In the genomic region with DNA sequence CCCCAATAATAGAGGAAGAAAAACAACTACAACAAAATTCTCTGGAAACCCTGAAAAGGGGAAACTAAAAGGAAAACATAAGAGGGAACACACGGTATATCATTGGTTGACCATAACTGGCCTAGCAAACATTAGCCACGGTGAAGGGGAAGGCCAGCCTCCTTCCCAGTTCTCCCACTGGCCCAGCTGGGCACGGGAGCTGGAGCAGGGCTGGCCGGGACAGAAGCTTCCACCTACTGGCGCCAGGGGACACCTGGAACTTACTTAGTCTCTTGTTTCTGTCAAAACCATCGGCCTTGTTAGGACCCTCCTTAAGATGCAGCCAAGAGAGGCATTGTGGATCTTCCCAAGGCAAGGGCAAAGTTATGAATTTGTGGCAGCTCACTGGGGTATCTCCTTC, we compare ENCODE assay signal across 1 cellular context.
TF ChIP-seq lines count a peak whose summit lies in the region.

No MANE protein-coding gene starts in this region.

TF ChIP-seq in HepG2, 621 proteins besides CTCF, POLR2A, EP300 and RAD21:
- no peak for TF ChIP-seq ZNF615 (CRISPR knock-in tag; IDR thresholded peaks at IDR 0.05; ENCODE audit: borderline replicate concordance)
- no peak for TF ChIP-seq KLF15 (CRISPR knock-in tag; IDR thresholded peaks at IDR 0.05; ENCODE audit: borderline replicate concordance)
- TF ChIP-seq ELF1 (CRISPR knock-in tag; IDR thresholded peaks at IDR 0.05), result no peak
- TF ChIP-seq ZNF251 (CRISPR knock-in tag; IDR thresholded peaks at IDR 0.05), result no peak
- TF ChIP-seq ZNF329 (CRISPR knock-in tag; IDR thresholded peaks at IDR 0.05; ENCODE audit: low read depth), result no peak
- TF ChIP-seq SOX13 (IDR thresholded peaks at IDR 0.05), result no peak
- no peak for TF ChIP-seq SOX13 (CRISPR knock-in tag; conservative IDR thresholded peaks at IDR 0.05 in 1 of 2, IDR thresholded peaks at IDR 0.05 in 1 of 2)
- TF ChIP-seq, protein P1, sequence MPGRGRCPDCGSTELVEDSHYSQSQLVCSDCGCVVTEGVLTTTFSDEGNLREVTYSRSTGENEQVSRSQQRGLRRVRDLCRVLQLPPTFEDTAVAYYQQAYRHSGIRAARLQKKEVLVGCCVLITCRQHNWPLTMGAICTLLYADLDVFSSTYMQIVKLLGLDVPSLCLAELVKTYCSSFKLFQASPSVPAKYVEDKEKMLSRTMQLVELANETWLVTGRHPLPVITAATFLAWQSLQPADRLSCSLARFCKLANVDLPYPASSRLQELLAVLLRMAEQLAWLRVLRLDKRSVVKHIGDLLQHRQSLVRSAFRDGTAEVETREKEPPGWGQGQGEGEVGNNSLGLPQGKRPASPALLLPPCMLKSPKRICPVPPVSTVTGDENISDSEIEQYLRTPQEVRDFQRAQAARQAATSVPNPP (CRISPR knock-in tag; IDR thresholded peaks at IDR 0.05), result no peak
- no peak for TF ChIP-seq ETV6 (CRISPR knock-in tag; conservative IDR thresholded peaks at IDR 0.05)
- TF ChIP-seq ZNF282 (IDR thresholded peaks at IDR 0.05; ENCODE audit: partially characterized antibody), result no peak
- TF ChIP-seq, protein P2, sequence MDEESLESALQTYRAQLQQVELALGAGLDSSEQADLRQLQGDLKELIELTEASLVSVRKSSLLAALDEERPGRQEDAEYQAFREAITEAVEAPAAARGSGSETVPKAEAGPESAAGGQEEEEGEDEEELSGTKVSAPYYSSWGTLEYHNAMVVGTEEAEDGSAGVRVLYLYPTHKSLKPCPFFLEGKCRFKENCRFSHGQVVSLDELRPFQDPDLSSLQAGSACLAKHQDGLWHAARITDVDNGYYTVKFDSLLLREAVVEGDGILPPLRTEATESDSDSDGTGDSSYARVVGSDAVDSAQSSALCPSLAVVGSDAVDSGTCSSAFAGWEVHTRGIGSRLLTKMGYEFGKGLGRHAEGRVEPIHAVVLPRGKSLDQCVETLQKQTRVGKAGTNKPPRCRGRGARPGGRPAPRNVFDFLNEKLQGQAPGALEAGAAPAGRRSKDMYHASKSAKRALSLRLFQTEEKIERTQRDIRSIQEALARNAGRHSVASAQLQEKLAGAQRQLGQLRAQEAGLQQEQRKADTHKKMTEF (CRISPR knock-in tag; IDR thresholded peaks at IDR 0.05), result no peak
- TF ChIP-seq ZNF747 (CRISPR knock-in tag; IDR thresholded peaks at IDR 0.05; ENCODE audit: borderline replicate concordance), result no peak
- TF ChIP-seq, protein P3, sequence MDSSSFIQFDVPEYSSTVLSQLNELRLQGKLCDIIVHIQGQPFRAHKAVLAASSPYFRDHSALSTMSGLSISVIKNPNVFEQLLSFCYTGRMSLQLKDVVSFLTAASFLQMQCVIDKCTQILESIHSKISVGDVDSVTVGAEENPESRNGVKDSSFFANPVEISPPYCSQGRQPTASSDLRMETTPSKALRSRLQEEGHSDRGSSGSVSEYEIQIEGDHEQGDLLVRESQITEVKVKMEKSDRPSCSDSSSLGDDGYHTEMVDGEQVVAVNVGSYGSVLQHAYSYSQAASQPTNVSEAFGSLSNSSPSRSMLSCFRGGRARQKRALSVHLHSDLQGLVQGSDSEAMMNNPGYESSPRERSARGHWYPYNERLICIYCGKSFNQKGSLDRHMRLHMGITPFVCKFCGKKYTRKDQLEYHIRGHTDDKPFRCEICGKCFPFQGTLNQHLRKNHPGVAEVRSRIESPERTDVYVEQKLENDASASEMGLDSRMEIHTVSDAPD (CRISPR knock-in tag; IDR thresholded peaks at IDR 0.05), result no peak
- TF ChIP-seq ERF (CRISPR knock-in tag; IDR thresholded peaks at IDR 0.05), result no peak
- no peak for TF ChIP-seq ZSCAN22 (CRISPR knock-in tag; IDR thresholded peaks at IDR 0.05)
- TF ChIP-seq SYNCRIP (IDR thresholded peaks at IDR 0.05; ENCODE audit: insufficient read depth, low read depth, low read length), result no peak
- TF ChIP-seq EED (CRISPR knock-in tag; IDR thresholded peaks at IDR 0.05), result no peak
- TF ChIP-seq EEA1 (CRISPR knock-in tag; IDR thresholded peaks at IDR 0.05; ENCODE audit: borderline replicate concordance), result no peak
- no peak for TF ChIP-seq MAFK (conservative IDR thresholded peaks at IDR 0.05 in 1 of 2, IDR thresholded peaks at IDR 0.05 in 1 of 2; ENCODE audit: low read length in 2 of 2)
- TF ChIP-seq ZNF720 (CRISPR knock-in tag; IDR thresholded peaks at IDR 0.05), result no peak
